Comparison of ENCODE assay signal across 8 cellular contexts in the genomic region with DNA sequence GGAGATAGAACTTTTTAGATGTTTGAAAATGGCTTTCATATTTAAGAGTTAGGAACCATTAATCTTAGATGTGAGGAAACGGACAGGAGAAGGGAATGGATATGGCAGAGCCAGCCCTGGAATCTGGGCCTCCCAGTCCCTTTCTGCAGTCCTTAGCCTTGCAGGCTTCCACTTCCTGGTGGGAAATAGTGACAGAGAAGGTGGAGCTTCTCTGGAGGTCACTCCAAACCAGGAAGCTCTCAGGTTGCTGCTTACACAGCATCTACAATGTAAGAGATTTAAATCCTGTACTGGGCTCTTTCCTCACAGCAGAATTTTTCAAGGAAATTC. TPM values are rescaled to one million over a fixed set of nuclear protein-coding genes. Genes with fewer than 3 reads are reported as not detected.
DNase-seq lines count a peak whose midpoint lies in the region; ATAC-seq and TF ChIP-seq lines count a peak whose summit lies in the region.

No MANE protein-coding gene starts in this region.

- H3K4me1 ChIP-seq in lower lobe of right lung (peaks cover 58% of the 10 kb centered on the region), adrenal gland (replicated peaks in 1 of 2) (peaks cover 7 to 25% of the 10 kb centered on the region in 2 donors)

- H3K27ac ChIP-seq in lower lobe of right lung (peak overlapping the region; percentile 93), adrenal gland (peak overlapping the region in 2 of 5 donors; percentile 33 to 51)

- peaks cover 48% of the 10 kb centered on the region for H3K4me1 Mint-ChIP-seq in CD14-positive monocyte
- peaks cover 47% of the 10 kb centered on the region for H3K4me1 Mint-ChIP-seq in activated CD8-positive, alpha-beta T cell treated with anti-CD3 and anti-CD28 coated beads, Interleukin-2, amount 10 ng/mL, durations not matched to agents 7 days and 5 days (ENCODE audit: low read depth)

- peaks cover 39% of the 10 kb centered on the region for H3K36me3 ChIP-seq in lower lobe of right lung
- peaks cover 0 to 26% of the 10 kb centered on the region in 2 donors for H3K36me3 ChIP-seq in adrenal gland (replicated peaks in 1 of 2)

- TF ChIP-seq POLR2A in adrenal gland (IDR thresholded peaks at IDR 0.05): no peak

- H3K9me3 Mint-ChIP-seq in CD14-positive monocyte: peaks cover 0 to 5% (median 1%) of the 10 kb centered on the region in 7 donors
- no peaks in the 10 kb centered on the region for H3K9me3 Mint-ChIP-seq in activated CD8-positive, alpha-beta T cell treated with anti-CD3 and anti-CD28 coated beads, Interleukin-2, amount 10 ng/mL, durations not matched to agents 7 days and 5 days (ENCODE audit: insufficient read depth)

- H3K4me3 Mint-ChIP-seq in CD14-positive monocyte: peak overlapping the region; percentile 95 to 98
- H3K4me3 Mint-ChIP-seq in activated CD8-positive, alpha-beta T cell treated with anti-CD3 and anti-CD28 coated beads, Interleukin-2, amount 10 ng/mL, durations not matched to agents 7 days and 5 days: peak overlapping the region; percentile 98

- H3K27ac Mint-ChIP-seq in CD14-positive monocyte: no peak overlapping the region
- H3K27ac Mint-ChIP-seq in activated CD8-positive, alpha-beta T cell treated with anti-CD3 and anti-CD28 coated beads, Interleukin-2, amount 10 ng/mL, durations not matched to agents 7 days and 5 days: peak overlapping the region; percentile 98

- peaks cover 0 to 4% (median 2%) of the 10 kb centered on the region in 3 donors for H3K27me3 Mint-ChIP-seq in CD14-positive monocyte (ENCODE audit: low read depth in 3 of 3)
- no peaks in the 10 kb centered on the region for H3K27me3 Mint-ChIP-seq in activated CD8-positive, alpha-beta T cell treated with anti-CD3 and anti-CD28 coated beads, Interleukin-2, amount 10 ng/mL, durations not matched to agents 7 days and 5 days (ENCODE audit: low read depth)

- H3K27me3 ChIP-seq in lower lobe of right lung (ENCODE audit: low read depth) (no peaks in the 10 kb centered on the region), adrenal gland (no peaks in the 10 kb centered on the region)

- ATAC-seq in activated CD8-positive, alpha-beta T cell treated with anti-CD3 and anti-CD28 coated beads, Interleukin-2, amount 10 ng/mL, durations not matched to agents 7 days and 5 days: no peak
- peak; percentile 12 to 44 for ATAC-seq in lower lobe of right lung

- intact Hi-C loops in CD14-positive monocyte (cut with micrococcal nuclease) (loop anchor here in 1 of 2 donors (2.0 kb wide), 1 partner anchor 93 kb away; no protein-coding TSS in a partner anchor), lower lobe of right lung (cut with DNase I) (no loop called here), adrenal gland (cut with DNase I) (no loop called here)

- H3K36me3 Mint-ChIP-seq in CD14-positive monocyte: peaks cover 50 to 55% of the 10 kb centered on the region in 2 donors
- H3K36me3 Mint-ChIP-seq in activated CD8-positive, alpha-beta T cell treated with anti-CD3 and anti-CD28 coated beads, Interleukin-2, amount 10 ng/mL, durations not matched to agents 7 days and 5 days (ENCODE audit: low read depth): peaks cover 56% of the 10 kb centered on the region

- TF ChIP-seq CTCF in CD14-positive monocyte (IDR thresholded peaks at IDR 0.05) (no peak), lower lobe of right lung (IDR thresholded peaks at IDR 0.05) (no peak), adrenal gland (IDR thresholded peaks at IDR 0.05) (peak in 1 of 6 experiments; percentile 25)

- H3K9me3 ChIP-seq in lower lobe of right lung: no peaks in the 10 kb centered on the region
- H3K9me3 ChIP-seq in adrenal gland (replicated peaks in 1 of 3): no peaks in the 10 kb centered on the region

- WGBS in adrenal gland, 4 donors: 58 to 82% (median 65%) methylated on average over 1 of the region's 1 CpG

- no peak for DNase-seq in CD14-positive monocyte (ENCODE audit: low spot score)
- no peak for DNase-seq in HEK293T (ENCODE audit: extremely low spot score)
- no peak for DNase-seq in activated CD8-positive, alpha-beta T cell treated with anti-CD3 and anti-CD28 coated beads, Interleukin-2, amount 10 ng/mL, durations not matched to agents 7 days and 5 days
- no peak for DNase-seq in lower lobe of right lung
- DNase-seq in NCI-H187 (lab: John Stamatoyannopoulos, UW): no peak
- DNase-seq in adrenal gland: no peak
- DNase-seq in NCI-H1694 treated with DMSO at 0.1 percent for 48 hours (lab: John Stamatoyannopoulos, UW): no peak
- DNase-seq in 8988T: no peak

- peak overlapping the region; percentile 88 for H3K4me3 ChIP-seq in lower lobe of right lung
- H3K4me3 ChIP-seq in adrenal gland: peak overlapping the region in 1 of 4 donors; percentile 77

- CTCF ChIA-PET in HEK293T (lab: Yijun Ruan, JAX): interaction anchor here (0.6 to 2.7 kb wide), 19 partner anchors 9 to 466 kb away, joined by 3 to 21 read pairs (median 4); no protein-coding TSS in a partner anchor
- CTCF ChIA-PET in activated CD8-positive, alpha-beta T cell treated with anti-CD3 and anti-CD28 coated beads, Interleukin-2, amount 10 ng/mL, durations not matched to agents 7 days and 5 days (lab: Charles Lee): interaction anchor here (0.7 to 6.1 kb wide), 36 partner anchors 9 to 694 kb away, joined by 3 to 113 read pairs (median 5); a partner anchor contains a TSS

- POLR2A ChIA-PET in HEK293T (lab: Yijun Ruan, JAX): interaction anchor here (0.7 to 3.9 kb wide), 7 partner anchors 14 to 125 kb away, joined by 3 to 23 read pairs (median 4); a partner anchor contains a TSS
- POLR2A ChIA-PET in activated CD8-positive, alpha-beta T cell treated with anti-CD3 and anti-CD28 coated beads, Interleukin-2, amount 10 ng/mL, durations not matched to agents 7 days and 5 days (lab: Charles Lee): interaction anchor here (0.7 to 4.0 kb wide), 5 partner anchors 13 to 425 kb away, joined by 3 to 75 read pairs (median 3); a partner anchor contains a TSS

TF ChIP-seq in HEK293T, 16 proteins besides CTCF, POLR2A, EP300 and RAD21:
- TF ChIP-seq ELF4 (IDR thresholded peaks at IDR 0.05): 0 out of 2 replicates have a peak, but pooled peaks have one; percentile 35
- TF ChIP-seq L3MBTL2 (conservative IDR thresholded peaks at IDR 0.05): no peak
TF ChIP-seq in HEK293T: peak in this region for 1.

RNA-seq across cellular contexts. Expression of a gene that starts 2.5 kb away (rescaled TPM):
- polyA plus RNA-seq in CD14-positive monocyte (1,000 to 10,000 TPM; 2,621 to 3,364 TPM), adrenal gland (1,000 to 10,000 TPM in 1 of 3 donors, 100 to 1,000 TPM in 2; 308 to 1,160 (median 987) TPM)
- total RNA-seq in activated CD8-positive, alpha-beta T cell treated with anti-CD3 and anti-CD28 coated beads, Interleukin-2, amount 10 ng/mL, durations not matched to agents 7 days and 5 days: 100 to 1,000 TPM; 269 to 293 TPM
- total RNA-seq in lower lobe of right lung (737 TPM), adrenal gland (100 to 1,000 TPM in 6 of 8 donors, 10 to 100 TPM in 2; 66.8 to 251 (median 145) TPM)

RNA-seq across cellular contexts. Expression of a gene that starts 40.6 kb away (rescaled TPM):
- 1,000 to 10,000 TPM; 2,129 to 2,138 TPM for polyA plus RNA-seq in CD14-positive monocyte
- total RNA-seq in activated CD8-positive, alpha-beta T cell treated with anti-CD3 and anti-CD28 coated beads, Interleukin-2, amount 10 ng/mL, durations not matched to agents 7 days and 5 days: 100 to 1,000 TPM; 540 to 571 TPM
- 602 TPM for total RNA-seq in lower lobe of right lung
- total RNA-seq in adrenal gland: 100 to 1,000 TPM in 5 of 8 donors, 10 to 100 TPM in 3; 66.7 to 463 (median 262) TPM
- polyA plus RNA-seq in adrenal gland: 100 to 1,000 TPM; 439 to 860 (median 798) TPM

RNA-seq across cellular contexts. Expression of a gene that starts 54.6 kb away (rescaled TPM):
- not detected for polyA plus RNA-seq in CD14-positive monocyte
- not detected for total RNA-seq in activated CD8-positive, alpha-beta T cell treated with anti-CD3 and anti-CD28 coated beads, Interleukin-2, amount 10 ng/mL, durations not matched to agents 7 days and 5 days
- not detected for total RNA-seq in lower lobe of right lung
- total RNA-seq in adrenal gland: not detected
- not detected for polyA plus RNA-seq in adrenal gland
